2 cellular contexts compared by ENCODE assay signal in the genomic region with DNA sequence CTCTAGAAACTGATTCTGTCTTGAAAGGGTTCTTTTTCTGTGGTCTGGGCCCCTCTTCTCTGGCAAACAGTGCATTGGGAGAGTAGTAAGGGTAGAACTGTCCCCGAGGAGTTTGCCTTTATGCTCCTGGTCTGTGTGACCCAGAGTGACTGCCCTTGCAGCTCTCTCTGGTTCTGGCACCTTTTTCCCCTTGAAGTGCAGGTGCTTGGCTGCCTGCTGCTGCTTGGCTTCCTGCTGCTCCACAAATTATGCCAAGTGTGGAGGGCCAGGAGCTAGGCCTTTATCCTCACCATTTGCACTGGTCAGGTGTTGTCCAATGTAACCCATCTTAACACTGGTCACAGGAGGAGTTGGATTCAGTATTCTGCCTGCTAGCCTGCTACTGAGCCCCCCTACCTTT.
TF ChIP-seq lines count a peak whose summit lies in the region.

No MANE protein-coding gene starts in this region.

TF ChIP-seq in GM23338, 12 proteins besides CTCF, POLR2A, EP300 and RAD21 (continued from another document):
- TF ChIP-seq, protein P1, sequence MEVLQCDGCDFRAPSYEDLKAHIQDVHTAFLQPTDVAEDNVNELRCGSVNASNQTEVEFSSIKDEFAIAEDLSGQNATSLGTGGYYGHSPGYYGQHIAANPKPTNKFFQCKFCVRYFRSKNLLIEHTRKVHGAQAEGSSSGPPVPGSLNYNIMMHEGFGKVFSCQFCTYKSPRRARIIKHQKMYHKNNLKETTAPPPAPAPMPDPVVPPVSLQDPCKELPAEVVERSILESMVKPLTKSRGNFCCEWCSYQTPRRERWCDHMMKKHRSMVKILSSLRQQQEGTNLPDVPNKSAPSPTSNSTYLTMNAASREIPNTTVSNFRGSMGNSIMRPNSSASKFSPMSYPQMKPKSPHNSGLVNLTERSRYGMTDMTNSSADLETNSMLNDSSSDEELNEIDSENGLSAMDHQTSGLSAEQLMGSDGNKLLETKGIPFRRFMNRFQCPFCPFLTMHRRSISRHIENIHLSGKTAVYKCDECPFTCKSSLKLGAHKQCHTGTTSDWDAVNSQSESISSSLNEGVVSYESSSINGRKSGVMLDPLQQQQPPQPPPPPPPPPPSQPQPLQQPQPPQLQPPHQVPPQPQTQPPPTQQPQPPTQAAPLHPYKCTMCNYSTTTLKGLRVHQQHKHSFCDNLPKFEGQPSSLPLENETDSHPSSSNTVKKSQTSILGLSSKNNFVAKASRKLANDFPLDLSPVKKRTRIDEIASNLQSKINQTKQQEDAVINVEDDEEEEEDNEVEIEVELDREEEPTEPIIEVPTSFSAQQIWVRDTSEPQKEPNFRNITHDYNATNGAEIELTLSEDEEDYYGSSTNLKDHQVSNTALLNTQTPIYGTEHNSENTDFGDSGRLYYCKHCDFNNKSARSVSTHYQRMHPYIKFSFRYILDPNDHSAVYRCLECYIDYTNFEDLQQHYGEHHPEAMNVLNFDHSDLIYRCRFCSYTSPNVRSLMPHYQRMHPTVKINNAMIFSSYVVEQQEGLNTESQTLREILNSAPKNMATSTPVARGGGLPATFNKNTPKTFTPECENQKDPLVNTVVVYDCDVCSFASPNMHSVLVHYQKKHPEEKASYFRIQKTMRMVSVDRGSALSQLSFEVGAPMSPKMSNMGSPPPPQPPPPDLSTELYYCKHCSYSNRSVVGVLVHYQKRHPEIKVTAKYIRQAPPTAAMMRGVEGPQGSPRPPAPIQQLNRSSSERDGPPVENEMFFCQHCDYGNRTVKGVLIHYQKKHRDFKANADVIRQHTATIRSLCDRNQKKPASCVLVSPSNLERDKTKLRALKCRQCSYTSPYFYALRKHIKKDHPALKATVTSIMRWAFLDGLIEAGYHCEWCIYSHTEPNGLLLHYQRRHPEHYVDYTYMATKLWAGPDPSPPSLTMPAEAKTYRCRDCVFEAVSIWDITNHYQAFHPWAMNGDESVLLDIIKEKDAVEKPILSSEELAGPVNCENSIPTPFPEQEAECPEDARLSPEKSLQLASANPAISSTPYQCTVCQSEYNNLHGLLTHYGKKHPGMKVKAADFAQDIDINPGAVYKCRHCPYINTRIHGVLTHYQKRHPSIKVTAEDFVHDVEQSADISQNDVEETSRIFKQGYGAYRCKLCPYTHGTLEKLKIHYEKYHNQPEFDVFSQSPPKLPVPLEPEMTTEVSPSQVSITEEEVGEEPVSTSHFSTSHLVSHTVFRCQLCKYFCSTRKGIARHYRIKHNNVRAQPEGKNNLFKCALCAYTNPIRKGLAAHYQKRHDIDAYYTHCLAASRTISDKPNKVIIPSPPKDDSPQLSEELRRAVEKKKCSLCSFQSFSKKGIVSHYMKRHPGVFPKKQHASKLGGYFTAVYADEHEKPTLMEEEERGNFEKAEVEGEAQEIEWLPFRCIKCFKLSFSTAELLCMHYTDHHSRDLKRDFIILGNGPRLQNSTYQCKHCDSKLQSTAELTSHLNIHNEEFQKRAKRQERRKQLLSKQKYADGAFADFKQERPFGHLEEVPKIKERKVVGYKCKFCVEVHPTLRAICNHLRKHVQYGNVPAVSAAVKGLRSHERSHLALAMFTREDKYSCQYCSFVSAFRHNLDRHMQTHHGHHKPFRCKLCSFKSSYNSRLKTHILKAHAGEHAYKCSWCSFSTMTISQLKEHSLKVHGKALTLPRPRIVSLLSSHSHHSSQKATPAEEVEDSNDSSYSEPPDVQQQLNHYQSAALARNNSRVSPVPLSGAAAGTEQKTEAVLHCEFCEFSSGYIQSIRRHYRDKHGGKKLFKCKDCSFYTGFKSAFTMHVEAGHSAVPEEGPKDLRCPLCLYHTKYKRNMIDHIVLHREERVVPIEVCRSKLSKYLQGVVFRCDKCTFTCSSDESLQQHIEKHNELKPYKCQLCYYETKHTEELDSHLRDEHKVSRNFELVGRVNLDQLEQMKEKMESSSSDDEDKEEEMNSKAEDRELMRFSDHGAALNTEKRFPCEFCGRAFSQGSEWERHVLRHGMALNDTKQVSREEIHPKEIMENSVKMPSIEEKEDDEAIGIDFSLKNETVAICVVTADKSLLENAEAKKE (CRISPR knock-in tag; IDR thresholded peaks at IDR 0.05): no peak
TF ChIP-seq in GM23338: peak in this region for 0.

TF ChIP-seq in WTC11, 78 proteins besides CTCF, POLR2A, EP300 and RAD21 (continued from another document):
- TF ChIP-seq, protein P2, sequence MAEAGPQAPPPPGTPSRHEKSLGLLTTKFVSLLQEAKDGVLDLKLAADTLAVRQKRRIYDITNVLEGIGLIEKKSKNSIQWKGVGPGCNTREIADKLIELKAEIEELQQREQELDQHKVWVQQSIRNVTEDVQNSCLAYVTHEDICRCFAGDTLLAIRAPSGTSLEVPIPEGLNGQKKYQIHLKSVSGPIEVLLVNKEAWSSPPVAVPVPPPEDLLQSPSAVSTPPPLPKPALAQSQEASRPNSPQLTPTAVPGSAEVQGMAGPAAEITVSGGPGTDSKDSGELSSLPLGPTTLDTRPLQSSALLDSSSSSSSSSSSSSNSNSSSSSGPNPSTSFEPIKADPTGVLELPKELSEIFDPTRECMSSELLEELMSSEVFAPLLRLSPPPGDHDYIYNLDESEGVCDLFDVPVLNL (CRISPR knock-in tag; IDR thresholded peaks at IDR 0.05; ENCODE audit: borderline replicate concordance, low read depth): no peak
- no peak for TF ChIP-seq ZNF121 (CRISPR knock-in tag; IDR thresholded peaks at IDR 0.05)
- TF ChIP-seq GRHL2 (CRISPR knock-in tag; IDR thresholded peaks at IDR 0.05; ENCODE audit: insufficient replicate concordance, severe bottlenecking): no peak
- TF ChIP-seq, protein P3, sequence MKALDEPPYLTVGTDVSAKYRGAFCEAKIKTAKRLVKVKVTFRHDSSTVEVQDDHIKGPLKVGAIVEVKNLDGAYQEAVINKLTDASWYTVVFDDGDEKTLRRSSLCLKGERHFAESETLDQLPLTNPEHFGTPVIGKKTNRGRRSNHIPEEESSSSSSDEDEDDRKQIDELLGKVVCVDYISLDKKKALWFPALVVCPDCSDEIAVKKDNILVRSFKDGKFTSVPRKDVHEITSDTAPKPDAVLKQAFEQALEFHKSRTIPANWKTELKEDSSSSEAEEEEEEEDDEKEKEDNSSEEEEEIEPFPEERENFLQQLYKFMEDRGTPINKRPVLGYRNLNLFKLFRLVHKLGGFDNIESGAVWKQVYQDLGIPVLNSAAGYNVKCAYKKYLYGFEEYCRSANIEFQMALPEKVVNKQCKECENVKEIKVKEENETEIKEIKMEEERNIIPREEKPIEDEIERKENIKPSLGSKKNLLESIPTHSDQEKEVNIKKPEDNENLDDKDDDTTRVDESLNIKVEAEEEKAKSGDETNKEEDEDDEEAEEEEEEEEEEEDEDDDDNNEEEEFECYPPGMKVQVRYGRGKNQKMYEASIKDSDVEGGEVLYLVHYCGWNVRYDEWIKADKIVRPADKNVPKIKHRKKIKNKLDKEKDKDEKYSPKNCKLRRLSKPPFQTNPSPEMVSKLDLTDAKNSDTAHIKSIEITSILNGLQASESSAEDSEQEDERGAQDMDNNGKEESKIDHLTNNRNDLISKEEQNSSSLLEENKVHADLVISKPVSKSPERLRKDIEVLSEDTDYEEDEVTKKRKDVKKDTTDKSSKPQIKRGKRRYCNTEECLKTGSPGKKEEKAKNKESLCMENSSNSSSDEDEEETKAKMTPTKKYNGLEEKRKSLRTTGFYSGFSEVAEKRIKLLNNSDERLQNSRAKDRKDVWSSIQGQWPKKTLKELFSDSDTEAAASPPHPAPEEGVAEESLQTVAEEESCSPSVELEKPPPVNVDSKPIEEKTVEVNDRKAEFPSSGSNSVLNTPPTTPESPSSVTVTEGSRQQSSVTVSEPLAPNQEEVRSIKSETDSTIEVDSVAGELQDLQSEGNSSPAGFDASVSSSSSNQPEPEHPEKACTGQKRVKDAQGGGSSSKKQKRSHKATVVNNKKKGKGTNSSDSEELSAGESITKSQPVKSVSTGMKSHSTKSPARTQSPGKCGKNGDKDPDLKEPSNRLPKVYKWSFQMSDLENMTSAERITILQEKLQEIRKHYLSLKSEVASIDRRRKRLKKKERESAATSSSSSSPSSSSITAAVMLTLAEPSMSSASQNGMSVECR (CRISPR knock-in tag; IDR thresholded peaks at IDR 0.05; ENCODE audit: borderline replicate concordance): no peak
- TF ChIP-seq E2F5 (CRISPR knock-in tag; IDR thresholded peaks at IDR 0.05): no peak
- no peak for TF ChIP-seq ATF1 (CRISPR knock-in tag; IDR thresholded peaks at IDR 0.05)
- no peak for TF ChIP-seq ZNF671 (CRISPR knock-in tag; IDR thresholded peaks at IDR 0.05)
- no peak for TF ChIP-seq ZNF219 (CRISPR knock-in tag; IDR thresholded peaks at IDR 0.05; ENCODE audit: borderline replicate concordance)
- TF ChIP-seq NR3C1 (CRISPR knock-in tag; conservative IDR thresholded peaks at IDR 0.05; ENCODE audit: low read depth): no peak
- TF ChIP-seq, protein P4, sequence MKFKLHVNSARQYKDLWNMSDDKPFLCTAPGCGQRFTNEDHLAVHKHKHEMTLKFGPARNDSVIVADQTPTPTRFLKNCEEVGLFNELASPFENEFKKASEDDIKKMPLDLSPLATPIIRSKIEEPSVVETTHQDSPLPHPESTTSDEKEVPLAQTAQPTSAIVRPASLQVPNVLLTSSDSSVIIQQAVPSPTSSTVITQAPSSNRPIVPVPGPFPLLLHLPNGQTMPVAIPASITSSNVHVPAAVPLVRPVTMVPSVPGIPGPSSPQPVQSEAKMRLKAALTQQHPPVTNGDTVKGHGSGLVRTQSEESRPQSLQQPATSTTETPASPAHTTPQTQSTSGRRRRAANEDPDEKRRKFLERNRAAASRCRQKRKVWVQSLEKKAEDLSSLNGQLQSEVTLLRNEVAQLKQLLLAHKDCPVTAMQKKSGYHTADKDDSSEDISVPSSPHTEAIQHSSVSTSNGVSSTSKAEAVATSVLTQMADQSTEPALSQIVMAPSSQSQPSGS (CRISPR knock-in tag; IDR thresholded peaks at IDR 0.05; ENCODE audit: borderline replicate concordance, low read depth): no peak
